In the genomic region with DNA sequence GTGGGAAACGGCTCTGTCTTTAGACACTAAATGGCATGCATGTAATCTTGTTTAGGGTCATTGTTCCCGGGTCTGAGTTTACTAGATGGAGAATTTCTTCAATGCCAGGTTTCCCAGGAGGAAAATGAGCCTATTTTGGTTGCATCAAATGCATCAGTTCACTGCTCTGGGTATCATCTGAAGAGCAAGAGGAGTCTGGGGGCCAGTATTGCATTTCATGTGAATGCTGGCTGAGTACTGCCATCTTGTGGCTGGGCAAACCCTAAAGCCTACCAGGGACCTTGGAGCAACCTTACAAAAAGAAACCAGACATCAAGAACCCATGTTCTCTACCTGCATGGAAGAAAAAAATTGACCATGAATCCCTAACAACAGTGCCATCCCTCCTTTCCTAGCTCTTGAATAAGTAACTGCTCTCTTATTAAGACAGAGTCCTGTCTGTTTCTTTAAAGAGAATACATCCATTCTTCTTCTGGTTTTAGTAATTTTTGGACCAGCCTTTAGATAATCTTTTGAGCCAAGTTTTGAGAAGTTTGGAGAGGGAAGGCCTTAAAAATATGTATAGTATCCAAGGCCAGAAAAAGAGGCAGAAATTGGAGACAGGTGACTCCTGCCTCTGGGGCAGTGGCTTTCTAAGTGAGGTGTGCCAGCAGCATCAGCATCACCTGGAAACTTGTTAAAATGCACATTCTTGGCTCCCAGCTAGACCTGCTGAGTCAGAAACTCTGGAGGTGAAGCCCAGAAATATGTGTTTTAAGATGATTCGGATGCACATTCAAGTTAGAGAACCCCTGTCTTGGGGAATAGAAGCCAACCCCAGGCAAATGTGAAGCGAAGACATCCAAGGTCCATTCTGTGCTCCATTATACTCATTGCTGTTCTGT, we compare ENCODE assay signal across 8 cellular contexts.
DNase-seq lines count a peak whose midpoint lies in the region; ATAC-seq and TF ChIP-seq lines count a peak whose summit lies in the region.

No MANE protein-coding gene starts in this region.

- H3K27me3 Mint-ChIP-seq in activated CD4-positive, alpha-beta T cell treated with anti-CD3 and anti-CD28 coated beads, Interleukin-2, amount 10 ng/mL, durations not matched to agents 7 days and 5 days, result no peaks in the 10 kb centered on the region

- H3K9ac ChIP-seq in GM23248, result no peak overlapping the region

- H3K36me3 Mint-ChIP-seq in activated CD4-positive, alpha-beta T cell treated with anti-CD3 and anti-CD28 coated beads, Interleukin-2, amount 10 ng/mL, durations not matched to agents 7 days and 5 days (ENCODE audit: low read depth), result peaks cover 6% of the 10 kb centered on the region

- no peaks in the 10 kb centered on the region; the same call in 1 of the 2 replicates for H3K4me1 ChIP-seq in GM23248 (ENCODE audit: insufficient read depth)
- no peaks in the 10 kb centered on the region for H3K4me1 ChIP-seq in mucosa of descending colon (ENCODE audit: low read depth)

- H3K9me3 ChIP-seq in GM23248 (ENCODE audit: low read depth) (no peaks in the 10 kb centered on the region), mucosa of descending colon (no peaks in the 10 kb centered on the region)

- H3K4me3 Mint-ChIP-seq in activated CD4-positive, alpha-beta T cell treated with anti-CD3 and anti-CD28 coated beads, Interleukin-2, amount 10 ng/mL, durations not matched to agents 7 days and 5 days, result no peak overlapping the region

- no peaks in the 10 kb centered on the region for H4K20me1 ChIP-seq in GM23248 (ENCODE audit: insufficient read depth)

- H3K36me3 ChIP-seq in GM23248 (ENCODE audit: low read depth), result no peaks in the 10 kb centered on the region
- no peaks in the 10 kb centered on the region for H3K36me3 ChIP-seq in mucosa of descending colon (ENCODE audit: low read depth)

- H2AFZ ChIP-seq in GM23248, result no peak overlapping the region

- no peaks in the 10 kb centered on the region for H3K9me2 ChIP-seq in GM23248 (ENCODE audit: insufficient read depth)

- no peak overlapping the region for H3K27ac ChIP-seq in GM23248

- CTCF ChIA-PET in activated CD4-positive, alpha-beta T cell treated with anti-CD3 and anti-CD28 coated beads, Interleukin-2, amount 10 ng/mL, durations not matched to agents 7 days and 5 days (lab: Charles Lee), result interaction anchor here (0.7 to 7.6 kb wide), 6 partner anchors 50 to 559 kb away, joined by 3 to 50 read pairs (median 4); no protein-coding TSS in a partner anchor

- no peaks in the 10 kb centered on the region; the same call in 1 of the 2 replicates for H3K27me3 ChIP-seq in GM23248 (replicated peaks; ENCODE audit: insufficient read depth)

- 47 to 50% methylated on average over 4 of the region's 4 CpGs for WGBS in GM23248 (ENCODE audit: low coverage in 1 of 2, low lambda C conversion rate in 2 of 2, missing lambda C conversion rate in 2 of 2), 2 experiments

- DNase-seq in Ammon's horn (ENCODE audit: low spot score), result peak; percentile 82
- peak; percentile 55 for DNase-seq in GM23248
- peak; percentile 67 to 80 for DNase-seq in NCI-H446 (lab: John Stamatoyannopoulos, UW)
- DNase-seq in activated CD4-positive, alpha-beta T cell treated with anti-CD3 and anti-CD28 coated beads, Interleukin-2, amount 10 ng/mL, durations not matched to agents 7 days and 5 days, result peak; percentile 83
- DNase-seq in dermis microvascular lymphatic vessel endothelial cell (ENCODE audit: low read depth in 2 of 2), result peak; percentile 33 to 72
- peak in 2 of 3 donors; percentile 46 to 76 for DNase-seq in mucosa of descending colon
- DNase-seq in stimulated activated naive CD4-positive, alpha-beta T cell (lab: John Stamatoyannopoulos, UW), result peak; percentile 38 to 80 (median 62)

- H3K9me3 Mint-ChIP-seq in activated CD4-positive, alpha-beta T cell treated with anti-CD3 and anti-CD28 coated beads, Interleukin-2, amount 10 ng/mL, durations not matched to agents 7 days and 5 days, result peaks cover 6% of the 10 kb centered on the region

- POLR2A ChIA-PET in activated CD4-positive, alpha-beta T cell treated with anti-CD3 and anti-CD28 coated beads, Interleukin-2, amount 10 ng/mL, durations not matched to agents 7 days and 5 days (lab: Charles Lee), result no interaction called here

- no peak overlapping the region for H3K4me2 ChIP-seq in GM23248 (ENCODE audit: unreplicated experiment)

- in situ Hi-C loops in GM23248 (cut with MboI), result no loop called here

- no peaks in the 10 kb centered on the region for H3F3A ChIP-seq in GM23248 (ENCODE audit: insufficient read depth)

- H3K4me1 Mint-ChIP-seq in activated CD4-positive, alpha-beta T cell treated with anti-CD3 and anti-CD28 coated beads, Interleukin-2, amount 10 ng/mL, durations not matched to agents 7 days and 5 days, result peaks cover 81% of the 10 kb centered on the region

- intact Hi-C loops in mucosa of descending colon (cut with DNase I, micrococcal nuclease), result loop anchor here in 1 of 2 donors (2.0 kb wide), 1 partner anchor 466 kb away; no protein-coding TSS in a partner anchor

- H3K27ac Mint-ChIP-seq in activated CD4-positive, alpha-beta T cell treated with anti-CD3 and anti-CD28 coated beads, Interleukin-2, amount 10 ng/mL, durations not matched to agents 7 days and 5 days, result peak overlapping the region; percentile 3

- TF ChIP-seq CTCF in mucosa of descending colon (IDR thresholded peaks at IDR 0.05), result peak; percentile 22

- no peak overlapping the region for H3K4me3 ChIP-seq in GM23248
- no peak overlapping the region for H3K4me3 ChIP-seq in mucosa of descending colon

- H3K79me2 ChIP-seq in GM23248 (ENCODE audit: insufficient read depth), result no peaks in the 10 kb centered on the region

- ATAC-seq in mucosa of descending colon (peak; percentile 73), HG03159 (IDR thresholded peaks at IDR 0.05; ENCODE audit: unreplicated experiment) (no peak)
